Comparison of ENCODE assay signal across 20 cellular contexts in genomic region chr2:48228345-48228684, GRCh38.
DNase-seq lines count a peak whose midpoint lies in the region; ATAC-seq and TF ChIP-seq lines count a peak whose summit lies in the region.
"Had no signal": no experiment of that assay in that cellular context is flagged by ENCODE, and none has a peak within 500 bp of the region (broad histone marks: within the 10 kb centered on the region; RNA-seq: fewer than 3 reads in every experiment).

No MANE protein-coding gene starts in this region.

- H3K27ac ChIP-seq in spleen (peak overlapping the region in 6 of 8 donors; percentile 19 to 76 (median 57)), left lung (peak overlapping the region in 1 of 2 donors; percentile 62), adrenal gland (no peak overlapping the region)
- H3K27ac ChIP-seq: cardiac muscle cell, prostate gland, SK-N-MC, thoracic aorta had no signal

- H3K4me3 ChIP-seq in spleen, result no peak overlapping the region
- H3K4me3 ChIP-seq in left lung, result no peak overlapping the region
- H3K4me3 ChIP-seq in adrenal gland, result no peak overlapping the region
- H3K4me3 ChIP-seq: cardiac muscle cell, HAP-1, prostate gland, SK-N-MC, thoracic aorta had no signal

- ATAC-seq in GM18519 (IDR thresholded peaks at IDR 0.05; ENCODE audit: low FRiP score, unreplicated experiment), result peak; percentile 29
- ATAC-seq in GM21423 (IDR thresholded peaks at IDR 0.05; ENCODE audit: unreplicated experiment), result peak; percentile 46
- ATAC-seq in HG03432 (IDR thresholded peaks at IDR 0.05; ENCODE audit: unreplicated experiment), result peak; percentile 59
- ATAC-seq in left lung, result no peak
- ATAC-seq: Panc1 had no signal

- TF ChIP-seq CTCF in spleen (IDR thresholded peaks at IDR 0.05 in 8 of 11, conservative IDR thresholded peaks at IDR 0.05 in 3 of 11) (no peak), left lung (IDR thresholded peaks at IDR 0.05) (no peak), adrenal gland (IDR thresholded peaks at IDR 0.05) (no peak)

- H3K4me1 ChIP-seq in spleen, result peaks cover 0 to 30% (median 20%) of the 10 kb centered on the region in 6 donors
- peaks cover 0 to 22% of the 10 kb centered on the region in 2 donors for H3K4me1 ChIP-seq in left lung
- no peaks in the 10 kb centered on the region for H3K4me1 ChIP-seq in adrenal gland (replicated peaks in 1 of 2)
- H3K4me1 ChIP-seq: HAP-1, prostate gland had no signal

- WGBS in spleen, 5 donors, result 78 to 87% (median 83%) methylated on average over 2 of the region's 2 CpGs
- WGBS in adrenal gland, 4 donors, result 71 to 92% (median 80%) methylated on average over 2 of the region's 2 CpGs

- intact Hi-C loops in spleen (cut with DNase I; ENCODE audit: low total_unique reads) (no loop called here), left lung (cut with DNase I) (no loop called here), adrenal gland (cut with DNase I) (no loop called here)

- H3K27me3 ChIP-seq in spleen (replicated peaks in 1 of 7) (no peaks in the 10 kb centered on the region), left lung (no peaks in the 10 kb centered on the region), adrenal gland (no peaks in the 10 kb centered on the region)
- H3K27me3 ChIP-seq: cardiac muscle cell had no signal

- DNase-seq in spleen (no peak), left lung (no peak), DMS 273 treated with DMSO at 0.1 percent for 48 hours (lab: John Stamatoyannopoulos, UW) (no peak), adrenal gland (no peak), nucleus accumbens (lab: John Stamatoyannopoulos, UW) (no peak)
- DNase-seq: activated CD4-positive, alpha-beta T cell treated with anti-CD3 and anti-CD28 coated beads for 1 hour; head of caudate nucleus; mammary epithelial cell; naive thymus-derived CD4-positive, alpha-beta T cell; NCI-H526; T-helper 9 cell had no signal

- no peaks in the 10 kb centered on the region for H3K9me3 ChIP-seq in spleen
- no peaks in the 10 kb centered on the region for H3K9me3 ChIP-seq in left lung
- H3K9me3 ChIP-seq in adrenal gland (replicated peaks in 1 of 3), result no peaks in the 10 kb centered on the region
- H3K9me3 ChIP-seq: HAP-1, prostate gland, thoracic aorta had no signal

- TF ChIP-seq POLR2A in spleen (IDR thresholded peaks at IDR 0.05) (no peak), adrenal gland (IDR thresholded peaks at IDR 0.05) (no peak)

- H3K36me3 ChIP-seq in spleen (no peaks in the 10 kb centered on the region), left lung (no peaks in the 10 kb centered on the region), adrenal gland (replicated peaks in 1 of 2) (no peaks in the 10 kb centered on the region)
- H3K36me3 ChIP-seq: cardiac muscle cell, HAP-1, prostate gland, thoracic aorta had no signal

Comparison
In these comparisons a context has a peak if more than half of its experiments do, and no peak if none do; other contexts are left out.
1. H3K27ac ChIP-seq: peak in spleen (6 of 8); none in adrenal gland (0 of 5).